8 cellular contexts compared by ENCODE assay signal in genomic region chr10:88986549-88987242, GRCh38. TPM values are rescaled to one million over a fixed set of nuclear protein-coding genes. Genes with fewer than 3 reads are reported as not detected.
A peak's percentile ranks its signal among the peaks of the same experiment; 100 is the strongest.
DNase-seq lines count a peak whose midpoint lies in the region; ATAC-seq and TF ChIP-seq lines count a peak whose summit lies in the region.

No MANE protein-coding gene starts in this region.

- H3K27me3 ChIP-seq in CD8-positive, alpha-beta memory T cell (ENCODE audit: insufficient read depth, low read length, poor library complexity, severe bottlenecking) = no peaks in the 10 kb centered on the region
- H3K27me3 ChIP-seq in HCT116 (ENCODE audit: insufficient read depth, low read length) = no peaks in the 10 kb centered on the region
- no peaks in the 10 kb centered on the region for H3K27me3 ChIP-seq in kidney epithelial cell (ENCODE audit: control insufficient read depth, insufficient read depth, low read length)

- no TSS peak for BruUV-seq in HCT116 (replicated peaks; lab: Mats Ljungman, UMichigan)

- TF ChIP-seq CTCF in HCT116 (IDR thresholded peaks at IDR 0.05 in 2 of 3, conservative IDR thresholded peaks at IDR 0.05 in 1 of 3; ENCODE audit: borderline replicate concordance in 1 of 3, insufficient read depth in 1 of 3, low read depth in 2 of 3, low read length in 2 of 3) = peak; percentile 59 to 83 (median 76)
- TF ChIP-seq CTCF in kidney epithelial cell (IDR thresholded peaks at IDR 0.05; ENCODE audit: insufficient read depth, low read length, poor library complexity, severe bottlenecking) = peak; percentile 60

- no peak overlapping the region for H3K27ac ChIP-seq in CD8-positive, alpha-beta memory T cell (ENCODE audit: low read depth, low read length)
- H3K27ac ChIP-seq in HCT116 (ENCODE audit: low read depth, low read length) = no peak overlapping the region

- H3K9me2 ChIP-seq in HCT116 (ENCODE audit: insufficient read depth) = no peaks in the 10 kb centered on the region

- no peak overlapping the region for H3K4me2 ChIP-seq in HCT116 (ENCODE audit: low read length)

- H3K4me1 Mint-ChIP-seq in CD8-positive, alpha-beta memory T cell = peaks cover 43 to 63% (median 58%) of the 10 kb centered on the region in 3 donors
- peaks cover 68% of the 10 kb centered on the region for H3K4me1 Mint-ChIP-seq in activated CD4-positive, alpha-beta memory T cell treated with anti-CD3 and anti-CD28 coated beads, Interleukin-2, amount 10 ng/mL, durations not matched to agents 7 days and 5 days

- H3K9me3 ChIP-seq in CD8-positive, alpha-beta memory T cell (ENCODE audit: low read length) = peaks cover 5% of the 10 kb centered on the region
- H3K9me3 ChIP-seq in HCT116 (ENCODE audit: control insufficient read depth in 1 of 2, insufficient read depth in 1 of 2, low read depth in 1 of 2, low read length in 2 of 2) = no peaks in the 10 kb centered on the region

- TF ChIP-seq POLR2A in HCT116 (IDR thresholded peaks at IDR 0.05; ENCODE audit: borderline replicate concordance, extremely low read depth, insufficient read depth, insufficient read length) = no peak

- no peaks in the 10 kb centered on the region for H3K79me2 ChIP-seq in HCT116 (ENCODE audit: insufficient read depth, low read length)

- H3K27me3 Mint-ChIP-seq in CD8-positive, alpha-beta memory T cell = no peaks in the 10 kb centered on the region
- H3K27me3 Mint-ChIP-seq in activated CD4-positive, alpha-beta memory T cell treated with anti-CD3 and anti-CD28 coated beads, Interleukin-2, amount 10 ng/mL, durations not matched to agents 7 days and 5 days = no peaks in the 10 kb centered on the region

- RAD21 ChIA-PET in HCT116 (lab: Charles Lee; ENCODE audit: low non-redundant PET in 1 of 2, low total read pairs in 2 of 2, uncharacterized antibody in 2 of 2, unreplicated experiment in 2 of 2) = no interaction called here

- no peaks in the 10 kb centered on the region for H4K20me1 ChIP-seq in HCT116 (ENCODE audit: insufficient read depth)

- no peak overlapping the region for H2AFZ ChIP-seq in HCT116 (ENCODE audit: low read depth, low read length, poor library complexity, severe bottlenecking)

- H3K4me1 ChIP-seq in CD8-positive, alpha-beta memory T cell (ENCODE audit: insufficient read depth, low read length) = peaks cover 39% of the 10 kb centered on the region
- H3K4me1 ChIP-seq in HCT116 (ENCODE audit: control insufficient read depth in 1 of 2, insufficient read depth in 2 of 2, low read length in 2 of 2) = peaks cover 0 to 12% of the 10 kb centered on the region in 2 experiments; a peak in 3 of 4 replicates

- H3K27ac Mint-ChIP-seq in CD8-positive, alpha-beta memory T cell = peak overlapping the region; percentile 44 to 97 (median 67)
- H3K27ac Mint-ChIP-seq in activated CD4-positive, alpha-beta memory T cell treated with anti-CD3 and anti-CD28 coated beads, Interleukin-2, amount 10 ng/mL, durations not matched to agents 7 days and 5 days = peak overlapping the region; percentile 83

- CTCF ChIA-PET in CD8-positive, alpha-beta memory T cell (lab: Charles Lee) = interaction anchor here (0.8 to 1.2 kb wide), 8 partner anchors 10 to 56 kb away, joined by 3 to 5 read pairs (median 3); no protein-coding TSS in a partner anchor
- CTCF ChIA-PET in HCT116 (lab: Charles Lee) = interaction anchor here (0.6 to 1.6 kb wide), 22 partner anchors 8 to 422 kb away, joined by 3 to 15 read pairs (median 4); no protein-coding TSS in a partner anchor
- CTCF ChIA-PET in activated CD4-positive, alpha-beta memory T cell treated with anti-CD3 and anti-CD28 coated beads, Interleukin-2, amount 10 ng/mL, durations not matched to agents 7 days and 5 days (lab: Charles Lee) = interaction anchor here (0.8 to 2.0 kb wide), 12 partner anchors 8 to 597 kb away, joined by 3 to 17 read pairs (median 3); no protein-coding TSS in a partner anchor

- intact Hi-C loops in HCT116 (cut with micrococcal nuclease) = loop anchor here (1.0 to 2.0 kb wide), 2 partner anchors 51 to 152 kb away; no protein-coding TSS in a partner anchor

- ATAC-seq in HCT116 (no peak), GM19397 (IDR thresholded peaks at IDR 0.05; ENCODE audit: unreplicated experiment) (no peak), GM18511 (IDR thresholded peaks at IDR 0.05; ENCODE audit: unreplicated experiment) (no peak)

- H3K9ac ChIP-seq in HCT116 (ENCODE audit: low read length) = no peak overlapping the region

- H3K4me3 Mint-ChIP-seq in CD8-positive, alpha-beta memory T cell = peak overlapping the region in 2 of 7 donors; percentile 2 to 3
- H3K4me3 Mint-ChIP-seq in activated CD4-positive, alpha-beta memory T cell treated with anti-CD3 and anti-CD28 coated beads, Interleukin-2, amount 10 ng/mL, durations not matched to agents 7 days and 5 days = peak overlapping the region; percentile 3

- H3K36me3 Mint-ChIP-seq in CD8-positive, alpha-beta memory T cell = peaks cover 0 to 15% (median 6%) of the 10 kb centered on the region in 3 donors
- H3K36me3 Mint-ChIP-seq in activated CD4-positive, alpha-beta memory T cell treated with anti-CD3 and anti-CD28 coated beads, Interleukin-2, amount 10 ng/mL, durations not matched to agents 7 days and 5 days (ENCODE audit: low read depth) = peaks cover 43% of the 10 kb centered on the region

- POLR2A ChIA-PET in CD8-positive, alpha-beta memory T cell (lab: Charles Lee) = interaction anchor here (0.8 kb wide), 1 partner anchor 12 kb away, joined by 3 read pairs; no protein-coding TSS in a partner anchor
- POLR2A ChIA-PET in HCT116 (lab: Charles Lee) = no interaction called here
- POLR2A ChIA-PET in activated CD4-positive, alpha-beta memory T cell treated with anti-CD3 and anti-CD28 coated beads, Interleukin-2, amount 10 ng/mL, durations not matched to agents 7 days and 5 days (lab: Charles Lee) = interaction anchor here (0.7 to 1.6 kb wide), 10 partner anchors 8 to 107 kb away, joined by 3 to 15 read pairs (median 4); partner anchors contain the start of gene STAMBPL1

- DNase-seq in CD8-positive, alpha-beta memory T cell = peak in 1 of 5 donors; percentile 18
- no peak for DNase-seq in HCT116 (ENCODE audit: low read depth, low spot score)
- no peak for DNase-seq in activated CD4-positive, alpha-beta memory T cell treated with anti-CD3 and anti-CD28 coated beads, Interleukin-2, amount 10 ng/mL, durations not matched to agents 7 days and 5 days
- no peak for DNase-seq in kidney epithelial cell (ENCODE audit: low read depth)
- no peak for DNase-seq in T-helper 9 cell
- no peak for DNase-seq in amniotic stem cell (lab: John Stamatoyannopoulos, UW)

- no peaks in the 10 kb centered on the region for H3K36me3 ChIP-seq in CD8-positive, alpha-beta memory T cell (ENCODE audit: insufficient read depth, low read length)
- H3K36me3 ChIP-seq in HCT116 (ENCODE audit: control insufficient read depth in 1 of 2, insufficient read depth in 2 of 2, low read length in 2 of 2) = no peaks in the 10 kb centered on the region
- no peaks in the 10 kb centered on the region for H3K36me3 ChIP-seq in kidney epithelial cell (ENCODE audit: control insufficient read depth, insufficient read depth, low read length)

- no peak overlapping the region for H3K4me3 ChIP-seq in CD8-positive, alpha-beta memory T cell (ENCODE audit: low read length)
- no peak overlapping the region for H3K4me3 ChIP-seq in HCT116 (replicated peaks in 1 of 2; ENCODE audit: low read depth in 1 of 2, low read length in 2 of 2)
- no peak overlapping the region for H3K4me3 ChIP-seq in kidney epithelial cell (ENCODE audit: low read depth, low read length)

- peaks cover 4 to 8% (median 5%) of the 10 kb centered on the region in 5 donors for H3K9me3 Mint-ChIP-seq in CD8-positive, alpha-beta memory T cell
- peaks cover 11% of the 10 kb centered on the region for H3K9me3 Mint-ChIP-seq in activated CD4-positive, alpha-beta memory T cell treated with anti-CD3 and anti-CD28 coated beads, Interleukin-2, amount 10 ng/mL, durations not matched to agents 7 days and 5 days

- peak; percentile 70 for TF ChIP-seq RAD21 in HCT116 (IDR thresholded peaks at IDR 0.05; ENCODE audit: low read depth)

TF ChIP-seq in HCT116, 20 proteins besides CTCF, POLR2A, EP300 and RAD21:
- TF ChIP-seq ZNF274 (IDR thresholded peaks at IDR 0.05; ENCODE audit: low read depth, low read length) = no peak
- 0 out of 2 replicates have a peak, but pooled peaks have one; percentile 16 for TF ChIP-seq MAX (IDR thresholded peaks at IDR 0.05)

RNA-seq across cellular contexts. Expression of gene FAS, which starts 3.9 kb away (rescaled TPM):
- 10 to 100 TPM; 77.9 to 78.5 TPM for total RNA-seq in CD8-positive, alpha-beta memory T cell
- polyA plus RNA-seq in CD8-positive, alpha-beta memory T cell = 41.6 TPM
- total RNA-seq in HCT116 (2021; ENCODE audit: unreplicated experiment) = 9.3 TPM
- polyA plus RNA-seq in HCT116 (2012) = 9.3 and 11.7 TPM in 2 replicates
- total RNA-seq in activated CD4-positive, alpha-beta memory T cell treated with anti-CD3 and anti-CD28 coated beads, Interleukin-2, amount 10 ng/mL, durations not matched to agents 7 days and 5 days = 10 to 100 TPM; 91.1 to 96.4 TPM
- total RNA-seq in kidney epithelial cell = 34.8 and 41.1 TPM in 2 replicates

RNA-seq across cellular contexts. Expression of gene ACTA2, which starts 34.1 kb away (rescaled TPM):
- 10 to 100 TPM; 35.0 to 37.1 TPM for total RNA-seq in CD8-positive, alpha-beta memory T cell
- 24.4 TPM for polyA plus RNA-seq in CD8-positive, alpha-beta memory T cell
- total RNA-seq in HCT116 (2021; ENCODE audit: unreplicated experiment) = 9.4 TPM
- 9.6 and 10.8 TPM in 2 replicates for polyA plus RNA-seq in HCT116 (2012)
- total RNA-seq in activated CD4-positive, alpha-beta memory T cell treated with anti-CD3 and anti-CD28 coated beads, Interleukin-2, amount 10 ng/mL, durations not matched to agents 7 days and 5 days = 10 to 100 TPM; 14.7 to 15.5 TPM
- 34.3 and 37.6 TPM in 2 replicates for total RNA-seq in kidney epithelial cell
